ENCODE assay signal across 10 cellular contexts in genomic region chr4:38605794-38606586, GRCh38. TPM values are rescaled to one million over a fixed set of nuclear protein-coding genes. Genes with fewer than 3 reads are reported as not detected.
DNase-seq lines count a peak whose midpoint lies in the region; ATAC-seq lines count a peak whose summit lies in the region.
"Had no signal": no experiment of that assay in that cellular context is flagged by ENCODE, and none has a peak within 500 bp of the region (broad histone marks: within the 10 kb centered on the region; RNA-seq: fewer than 3 reads in every experiment).

No MANE protein-coding gene starts in this region.

- DNase-seq in H7 = peak; percentile 19
- DNase-seq in NCI-H748 (lab: John Stamatoyannopoulos, UW; ENCODE audit: unreplicated experiment) = peak; percentile 76
- DNase-seq in immature natural killer cell = no peak
- no peak for DNase-seq in sciatic nerve (ENCODE audit: low spot score)
- DNase-seq: NCI-H2081 treated with DMSO at 0.1 percent for 48 hours had no signal

- H3K36me3 Mint-ChIP-seq in immature natural killer cell = no peaks in the 10 kb centered on the region

- H3K4me3 Mint-ChIP-seq in immature natural killer cell = peak overlapping the region in 3 of 5 donors; percentile 0 to 15 (median 11)

- peaks cover 0 to 5% (median 0%) of the 10 kb centered on the region in 3 donors for H3K27me3 Mint-ChIP-seq in immature natural killer cell (ENCODE audit: low read depth in 3 of 3)

- peak overlapping the region in 5 of 6 donors; percentile 19 to 39 (median 35) for H3K27ac Mint-ChIP-seq in immature natural killer cell

- intact Hi-C loops in sciatic nerve (cut with DNase I) = no loop called here

- no peaks in the 10 kb centered on the region for H3K9me3 Mint-ChIP-seq in immature natural killer cell

- H3K4me3 ChIP-seq in H7 (ENCODE audit: insufficient read depth, low read depth, low read length) = no peak overlapping the region

- H3K27me3 ChIP-seq in H7 (ENCODE audit: control insufficient read depth, insufficient read depth, low read length) = no peaks in the 10 kb centered on the region

- peaks cover 43 to 46% of the 10 kb centered on the region in 2 donors for H3K4me1 Mint-ChIP-seq in immature natural killer cell

- H3K36me3 ChIP-seq in H7 (replicated peaks; ENCODE audit: control insufficient read depth, insufficient read depth, low read length) = no peaks in the 10 kb centered on the region

- peak; percentile 68 for ATAC-seq in sciatic nerve
- no peak for ATAC-seq in HG03039 (IDR thresholded peaks at IDR 0.05; ENCODE audit: unreplicated experiment)
- ATAC-seq in GM18870 (IDR thresholded peaks at IDR 0.05; ENCODE audit: unreplicated experiment) = no peak
- no peak for ATAC-seq in GM21717 (IDR thresholded peaks at IDR 0.05; ENCODE audit: unreplicated experiment)
- no peak for ATAC-seq in HG02870 (IDR thresholded peaks at IDR 0.05; ENCODE audit: unreplicated experiment)
- ATAC-seq: SK-N-SH treated with all-trans-retinoic acid at 6 μM for 48 hours had no signal

RNA-seq across cellular contexts. Expression of gene KLF3, which starts 58.0 kb away (rescaled TPM):
- 8.8 and 13.0 TPM in 2 replicates for total RNA-seq in H7 (2014; rRNA removed; shearing (Covaris generic))
- 10 to 100 TPM; 41.3 to 78.0 (median 63.8) TPM for polyA plus RNA-seq in immature natural killer cell
- total RNA-seq in sciatic nerve = 80.8 TPM

Comparison
In these comparisons a context has a peak if more than half of its experiments do, and no peak if none do; other contexts are left out.
1. DNase-seq: peak in H7 (single experiment) and NCI-H748 (single experiment); none in immature natural killer cell (0 of 3) and sciatic nerve (single experiment).